8 cellular contexts compared by ENCODE assay signal in genomic region chr17:72421128-72422092, GRCh38.
A peak's percentile ranks its signal among the peaks of the same experiment; 100 is the strongest.
DNase-seq lines count a peak whose midpoint lies in the region; ATAC-seq, FAIRE-seq and TF ChIP-seq lines count a peak whose summit lies in the region.

No MANE protein-coding gene starts in this region.

- H3K4me1 ChIP-seq in PC-9 (replicated peaks; ENCODE audit: insufficient read depth) (peaks cover 66% of the 10 kb centered on the region), pancreas (peaks cover 17 to 41% (median 19%) of the 10 kb centered on the region in 3 donors), ascending aorta (no peaks in the 10 kb centered on the region)

- H3K79me2 ChIP-seq in PC-9 (ENCODE audit: low read depth), result peaks cover 87% of the 10 kb centered on the region

- peak overlapping the region; percentile 56; the same call in 1 of the 2 replicates for H3K4me3 ChIP-seq in PC-9
- H3K4me3 ChIP-seq in pancreas, result no peak overlapping the region
- H3K4me3 ChIP-seq in ascending aorta, result no peak overlapping the region

- no peak overlapping the region for H2AFZ ChIP-seq in PC-9

- peak; percentile 46 for ATAC-seq in HG03175 (IDR thresholded peaks at IDR 0.05; ENCODE audit: unreplicated experiment)
- ATAC-seq in pancreas, result peak; percentile 89 to 93 (median 92)
- ATAC-seq in naive thymus-derived CD8-positive, alpha-beta T cell, result no peak

- H3K4me3 Mint-ChIP-seq in naive thymus-derived CD8-positive, alpha-beta T cell, result no peak overlapping the region

- peaks cover 0 to 28% (median 10%) of the 10 kb centered on the region in 9 donors for H3K9me3 Mint-ChIP-seq in naive thymus-derived CD8-positive, alpha-beta T cell

- CTCF ChIA-PET in PC-9 (lab: Charles Lee), result interaction anchor here (0.8 to 1.2 kb wide), 2 partner anchors 44 to 949 kb away, joined by 3 read pairs; no protein-coding TSS in a partner anchor

- BruUV-seq in PC-9 (replicated peaks; lab: Mats Ljungman, UMichigan), result TSS peak; percentile 85

- peaks cover 0 to 29% (median 7%) of the 10 kb centered on the region in 5 donors for H3K27me3 Mint-ChIP-seq in naive thymus-derived CD8-positive, alpha-beta T cell

- WGBS in pancreas, 2 donors, result 54 to 58% methylated on average over 11 of the region's 11 CpGs

- H3K9me2 ChIP-seq in PC-9 (ENCODE audit: insufficient read depth), result no peaks in the 10 kb centered on the region

- peak overlapping the region; percentile 90 for H3K4me2 ChIP-seq in PC-9

- FAIRE-seq in GM19239 (lab: Jason Lieb, UNC) (peak; percentile 97), pancreas (lab: Jason Lieb, UNC) (no peak)

- H3K36me3 Mint-ChIP-seq in naive thymus-derived CD8-positive, alpha-beta T cell, result peaks cover 0 to 10% (median 2%) of the 10 kb centered on the region in 3 donors

- peaks cover 19% of the 10 kb centered on the region for H3K9me3 ChIP-seq in PC-9 (ENCODE audit: insufficient read depth, low read depth)
- no peaks in the 10 kb centered on the region for H3K9me3 ChIP-seq in pancreas
- peaks cover 0 to 11% of the 10 kb centered on the region in 2 donors for H3K9me3 ChIP-seq in ascending aorta

- H3F3A ChIP-seq in PC-9 (ENCODE audit: insufficient read depth, low read depth), result peaks cover 49% of the 10 kb centered on the region

- peaks cover 34% of the 10 kb centered on the region for H3K36me3 ChIP-seq in PC-9 (ENCODE audit: low read depth)
- no peaks in the 10 kb centered on the region for H3K36me3 ChIP-seq in pancreas
- H3K36me3 ChIP-seq in ascending aorta, result no peaks in the 10 kb centered on the region

- H3K27ac ChIP-seq in PC-9 (peak overlapping the region; percentile 98), cingulate gyrus (ENCODE audit: low read depth, low read length) (peak overlapping the region; percentile 23), pancreas (peak overlapping the region; percentile 60 to 91 (median 76)), ascending aorta (no peak overlapping the region)

- H3K27me3 ChIP-seq in PC-9 (ENCODE audit: insufficient read depth, low read depth) (no peaks in the 10 kb centered on the region), pancreas (no peaks in the 10 kb centered on the region), ascending aorta (no peaks in the 10 kb centered on the region)

- peak; percentile 96 for DNase-seq in DMS53 treated with DMSO at 0.1 percent for 48 hours (lab: John Stamatoyannopoulos, UW; ENCODE audit: unreplicated experiment)
- DNase-seq in GM19239 (ENCODE audit: insufficient read length, low spot score), result peak; percentile 53
- peak; percentile 90 to 99 for DNase-seq in PC-9
- peak in 5 of 6 donors; percentile 73 to 89 (median 86) for DNase-seq in pancreas
- DNase-seq in naive thymus-derived CD8-positive, alpha-beta T cell, result no peak
- no peak for DNase-seq in ascending aorta (ENCODE audit: low spot score in 2 of 2)

- intact Hi-C loops in PC-9 (cut with micrococcal nuclease; ENCODE audit: unreplicated experiment), result loop anchor here (1.0 to 5.0 kb wide), 10 partner anchors 10 to 997 kb away; no protein-coding TSS in a partner anchor
- intact Hi-C loops in pancreas (cut with DNase I), result loop anchor here in 1 of 3 donors (10.0 kb wide), 2 partner anchors 93 to 297 kb away; partner anchors contain the start of gene SOX9
- intact Hi-C loops in ascending aorta (cut with DNase I), result no loop called here

- no peaks in the 10 kb centered on the region for H4K20me1 ChIP-seq in PC-9 (ENCODE audit: insufficient read depth)

- no peak overlapping the region for H3K27ac Mint-ChIP-seq in naive thymus-derived CD8-positive, alpha-beta T cell

- TF ChIP-seq CTCF in PC-9 (conservative IDR thresholded peaks at IDR 0.05) (no peak), pancreas (IDR thresholded peaks at IDR 0.05) (no peak), ascending aorta (IDR thresholded peaks at IDR 0.05) (no peak)

- POLR2A ChIA-PET in PC-9 (lab: Charles Lee; ENCODE audit: unreplicated experiment), result interaction anchor here (0.6 to 0.8 kb wide), 4 partner anchors 14 to 268 kb away, joined by 3 to 10 read pairs (median 6); no protein-coding TSS in a partner anchor
- POLR2A ChIA-PET in naive thymus-derived CD8-positive, alpha-beta T cell (lab: Charles Lee), result no interaction called here

- H3K4me1 Mint-ChIP-seq in naive thymus-derived CD8-positive, alpha-beta T cell, result no peaks in the 10 kb centered on the region

Comparison
In these comparisons a context has a peak if more than half of its experiments do, and no peak if none do; other contexts are left out.
1. DNase-seq: peak in DMS53 treated with DMSO at 0.1 percent for 48 hours (single experiment), GM19239 (single experiment), PC-9 (2 of 2) and pancreas (5 of 6); none in naive thymus-derived CD8-positive, alpha-beta T cell (0 of 10) and ascending aorta (0 of 2).
2. ATAC-seq: peak in HG03175 (single experiment) and pancreas (4 of 4); none in naive thymus-derived CD8-positive, alpha-beta T cell (0 of 2).
3. H3K27ac ChIP-seq: peak in PC-9 (single experiment), cingulate gyrus (single experiment) and pancreas (4 of 4); none in ascending aorta (0 of 2).